ENCODE assay signal across 19 cellular contexts in the genomic region with DNA sequence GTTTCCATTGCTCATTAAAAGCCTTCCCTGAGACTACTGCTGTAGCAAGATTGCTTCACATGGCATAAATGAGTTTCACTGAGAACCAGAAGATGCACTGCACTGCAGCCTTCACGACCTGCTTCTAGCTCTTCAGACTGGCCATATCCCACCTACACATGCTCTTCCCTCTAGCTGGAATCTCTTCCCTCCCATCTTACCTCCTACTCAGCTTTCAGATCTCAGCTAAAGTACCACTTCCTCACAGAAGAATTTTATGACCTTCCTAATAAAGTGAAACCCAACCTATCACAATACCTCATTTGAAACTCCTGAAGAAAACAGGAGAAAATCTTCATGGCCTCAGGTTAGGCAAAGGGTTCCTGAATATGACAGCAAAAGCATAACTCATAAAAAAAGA.
"Had no signal": no experiment of that assay in that cellular context is flagged by ENCODE, and none has a peak within 500 bp of the region (broad histone marks: within the 10 kb centered on the region; RNA-seq: fewer than 3 reads in every experiment).

No MANE protein-coding gene starts in this region.

- DNase-seq: cortex of kidney; effector memory CD4-positive, alpha-beta T cell; gastrocnemius medialis; glutamatergic neuron; islet precursor cell; left lung; mesendoderm; naive B cell; nucleus accumbens; pancreas; right cardiac atrium; small intestine; stimulated activated CD4-positive, alpha-beta T cell treated with anti-CD3 and anti-CD28 coated beads, Interleukin-12 subunit alpha, Interleukin-12 subunit beta, amount 100 ng/mL, for 4 hours; stimulated activated naive CD4-positive, alpha-beta T cell treated with Interleukin-2 at 50 U/mL for 16 hours had no signal

- H3K4me3 Mint-ChIP-seq: naive B cell, neural crest cell, type B pancreatic cell had no signal

- H3K4me1 Mint-ChIP-seq: neural crest cell had no signal

- H3K4me3 ChIP-seq: gastrocnemius medialis, left lung, lung, pancreas had no signal

- H3K27ac Mint-ChIP-seq: progenitor cell of endocrine pancreas, type B pancreatic cell had no signal

- H3K36me3 ChIP-seq: gastrocnemius medialis, left lung, pancreas had no signal

- H3K9me3 ChIP-seq: gastrocnemius medialis, left lung, pancreas had no signal

- H3K4me1 ChIP-seq: left lung, pancreas had no signal

- H3K27ac ChIP-seq: gastrocnemius medialis, left lung, pancreas had no signal

- H3K27me3 Mint-ChIP-seq: naive B cell, progenitor cell of endocrine pancreas, type B pancreatic cell had no signal

- ATAC-seq: esophagus mucosa, gastrocnemius medialis, left lung, pancreas, right cardiac atrium had no signal

- H3K27me3 ChIP-seq: gastrocnemius medialis, left lung, pancreas had no signal

- H3K9me3 Mint-ChIP-seq: naive B cell, type B pancreatic cell had no signal
